Comparison of ENCODE assay signal across 21 cellular contexts in the genomic region with DNA sequence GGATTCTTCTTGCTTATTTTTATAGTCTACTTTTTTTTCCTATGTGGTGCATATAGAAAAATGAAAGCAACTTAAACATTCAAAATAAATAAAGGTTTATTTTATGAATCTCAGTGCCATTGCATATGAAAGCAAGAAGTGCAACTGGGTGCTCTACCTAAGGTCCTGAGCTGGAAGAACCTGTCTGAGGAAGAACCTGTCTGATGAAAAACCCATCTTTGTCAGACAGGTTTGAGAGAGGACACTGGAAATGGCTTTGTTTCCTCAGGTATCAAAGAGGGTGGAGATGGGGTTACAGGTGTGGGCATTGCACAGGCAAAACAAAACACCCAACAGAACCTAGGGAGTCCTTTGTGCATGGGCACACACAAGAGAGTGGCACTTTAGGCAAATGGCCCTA. TPM values are rescaled to one million over a fixed set of nuclear protein-coding genes. Genes with fewer than 3 reads are reported as not detected.
"Had no signal": no experiment of that assay in that cellular context is flagged by ENCODE, and none has a peak within 500 bp of the region (broad histone marks: within the 10 kb centered on the region; RNA-seq: fewer than 3 reads in every experiment).

No MANE protein-coding gene starts in this region.

- ATAC-seq: activated CD8-positive, alpha-beta T cell treated with anti-CD3 and anti-CD28 coated beads, Interleukin-2, amount 10 ng/mL, durations not matched to agents 7 days and 5 days; gastrocnemius medialis; heart left ventricle; lower lobe of right lung; right lobe of liver had no signal

- H3K27me3 ChIP-seq: gastrocnemius medialis, heart left ventricle, right lobe of liver had no signal

- H3K4me1 ChIP-seq: gastrocnemius medialis, heart left ventricle, lower lobe of right lung had no signal

- H3K4me3 ChIP-seq: gastrocnemius medialis, heart left ventricle, lower lobe of right lung, right lobe of liver, smooth muscle cell had no signal

- H3K36me3 ChIP-seq: gastrocnemius medialis, heart left ventricle, lower lobe of right lung, right lobe of liver had no signal

- DNase-seq: activated B cell treated with CpG ODN at 0.5 μM for 24 hours; activated CD4-positive, alpha-beta T cell treated with anti-CD3 and anti-CD28 coated beads, Interleukin-2, amount 10 ng/mL, durations not matched to agents 24 days and 14 days; activated CD8-positive, alpha-beta T cell treated with anti-CD3 and anti-CD28 coated beads, Interleukin-2, amount 10 ng/mL, durations not matched to agents 7 days and 5 days; activated gamma-delta T cell treated with Interleukin-2 at 50 U/mL for 16 hours; activated naive CD8-positive, alpha-beta T cell treated with anti-CD3 and anti-CD28 coated beads for 36 hours; amygdala; cortex of kidney; effector CD8-positive, alpha-beta T cell; gastrocnemius medialis; heart left ventricle; immature natural killer cell; lower lobe of right lung; nephron progenitor cell; occipital lobe; right lobe of liver had no signal

- H3K27ac ChIP-seq: gastrocnemius medialis, heart left ventricle, lower lobe of right lung, right lobe of liver had no signal

- H3K4me2 ChIP-seq: smooth muscle cell had no signal

- H3K9me3 ChIP-seq: gastrocnemius medialis, right lobe of liver had no signal

RNA-seq across cellular contexts. Expression of a gene that starts 57.6 kb away (rescaled TPM):
- total RNA-seq: activated B cell treated with CpG ODN at 0.5 μM for 24 hours; activated CD4-positive, alpha-beta T cell treated with anti-CD3 and anti-CD28 coated beads, Interleukin-2, amount 10 ng/mL, durations not matched to agents 24 days and 14 days; activated CD8-positive, alpha-beta T cell treated with anti-CD3 and anti-CD28 coated beads, Interleukin-2, amount 10 ng/mL, durations not matched to agents 7 days and 5 days; activated naive CD8-positive, alpha-beta T cell treated with anti-CD3 and anti-CD28 coated beads for 36 hours; endothelial cell of umbilical vein; heart left ventricle; lower lobe of right lung; occipital lobe; posterior vena cava; smooth muscle cell; T-helper 2 cell treated with Interferon-gamma antibody and Interleukin-4, amounts not matched to agents 100 ng/mL and 5 ng/mL, for 36 hours; temporal lobe; urinary bladder had no signal
